ENCODE assay signal across 30 cellular contexts in genomic region chr9:114465417-114465816, GRCh38.
"Had no signal": no experiment of that assay in that cellular context is flagged by ENCODE, and none has a peak within 500 bp of the region (broad histone marks: within the 10 kb centered on the region; RNA-seq: fewer than 3 reads in every experiment).

No MANE protein-coding gene starts in this region.

- H3K27me3 Mint-ChIP-seq: naive thymus-derived CD4-positive, alpha-beta T cell; natural killer cell treated with Interleukin-12 subunit alpha and Interleukin-12 subunit beta and Interleukin-15 and Interleukin-18, amount 100 ng/mL, for 72 hours had no signal

- H3K27ac ChIP-seq: left lung, prostate gland, skin epidermis, stomach, thyroid gland, transverse colon, upper lobe of left lung, vagina had no signal

- H3K4me1 Mint-ChIP-seq: immature natural killer cell had no signal

- H3K4me3 Mint-ChIP-seq: immature natural killer cell; naive thymus-derived CD4-positive, alpha-beta T cell; natural killer cell treated with Interleukin-12 subunit alpha and Interleukin-12 subunit beta and Interleukin-15 and Interleukin-18, amount 100 ng/mL, for 72 hours; stimulated activated naive B cell treated with anti-CD40 and anti-IgM and Interleukin-4, amounts not matched to agents 10 μg/mL and 1 μg/mL and 100 μg/mL, for 72 hours had no signal

- H3K27ac Mint-ChIP-seq: immature natural killer cell; natural killer cell treated with Interleukin-12 subunit alpha and Interleukin-12 subunit beta and Interleukin-15 and Interleukin-18, amount 100 ng/mL, for 72 hours; stimulated activated naive B cell treated with anti-CD40 and anti-IgM and Interleukin-4, amounts not matched to agents 10 μg/mL and 1 μg/mL and 100 μg/mL, for 72 hours had no signal

- H3K9me3 ChIP-seq: left lung, mucosa of descending colon, pancreas, prostate gland, stomach, testis, thyroid gland, transverse colon, upper lobe of left lung, vagina had no signal

- ATAC-seq: left colon; left lung; mucosa of descending colon; naive thymus-derived CD4-positive, alpha-beta T cell; natural killer cell treated with Interleukin-12 subunit alpha and Interleukin-12 subunit beta and Interleukin-15 and Interleukin-18, amount 100 ng/mL, for 72 hours; right cardiac atrium; sciatic nerve; stimulated activated naive B cell treated with anti-CD40 and anti-IgM and Interleukin-4, amounts not matched to agents 10 μg/mL and 1 μg/mL and 100 μg/mL, for 72 hours had no signal

- H3K27me3 ChIP-seq: left lung, pancreas, stomach, testis, thyroid gland, transverse colon, upper lobe of left lung, vagina had no signal

- H3K9me3 Mint-ChIP-seq: immature natural killer cell; natural killer cell treated with Interleukin-12 subunit alpha and Interleukin-12 subunit beta and Interleukin-15 and Interleukin-18, amount 100 ng/mL, for 72 hours had no signal

- H3K4me1 ChIP-seq: left lung, pancreas, prostate gland, stomach, thyroid gland, transverse colon, upper lobe of left lung, vagina had no signal

- H3K4me3 ChIP-seq: left lung, lung, mucosa of descending colon, pancreas, prostate gland, skin epidermis, stomach, testis, thyroid gland, transverse colon, upper lobe of left lung, vagina had no signal

- H3K36me3 Mint-ChIP-seq: natural killer cell treated with Interleukin-12 subunit alpha and Interleukin-12 subunit beta and Interleukin-15 and Interleukin-18, amount 100 ng/mL, for 72 hours had no signal

- H3K36me3 ChIP-seq: left lung, pancreas, prostate gland, thyroid gland, transverse colon, upper lobe of left lung, vagina had no signal

- DNase-seq: hypothalamus; immature natural killer cell; kidney; left colon; left lung; mesendoderm; midbrain; mucosa of descending colon; naive thymus-derived CD4-positive, alpha-beta T cell; nucleus accumbens; posterior cingulate gyrus; retina; right cardiac atrium; stimulated activated CD4-positive, alpha-beta T cell treated with anti-CD3 and anti-CD28 coated beads, Interleukin-12 subunit alpha, Interleukin-12 subunit beta, amount 100 ng/mL, for 4 hours; stimulated activated CD4-positive, alpha-beta T cell treated with anti-CD3 and anti-CD28 coated beads, Interleukin-15, amount 100 ng/mL, for 24 hours; stimulated activated CD4-positive, alpha-beta T cell treated with anti-CD3 and anti-CD28 coated beads, Interleukin-2, amount 100 ng/mL, for 24 hours; stimulated activated CD4-positive, alpha-beta T cell treated with anti-CD3 and anti-CD28 coated beads, Interleukin-4, amount 100 ng/mL, for 1 hour; stimulated activated naive B cell treated with anti-CD40 and anti-IgM and Interleukin-4, amounts not matched to agents 10 μg/mL and 1 μg/mL and 100 μg/mL, for 72 hours; transverse colon had no signal
